In genomic region chr1:168879906-168880734, GRCh38 we compare ENCODE assay signal across 12 cellular contexts.
DNase-seq lines count a peak whose midpoint lies in the region; ATAC-seq and TF ChIP-seq lines count a peak whose summit lies in the region.
"Had no signal": no experiment of that assay in that cellular context is flagged by ENCODE, and none has a peak within 500 bp of the region (broad histone marks: within the 10 kb centered on the region; RNA-seq: fewer than 3 reads in every experiment).

No MANE protein-coding gene starts in this region.

- peaks cover 2% of the 10 kb centered on the region for H3K9me3 Mint-ChIP-seq in activated naive CD8-positive, alpha-beta T cell treated with anti-CD3 and anti-CD28 coated beads for 36 hours
- H3K9me3 Mint-ChIP-seq: activated CD8-positive, alpha-beta T cell treated with anti-CD3 and anti-CD28 coated beads for 36 hours had no signal

- peak overlapping the region in 1 of 4 donors; percentile 20 for H3K4me3 ChIP-seq in gastrocnemius medialis

- H3K27me3 Mint-ChIP-seq in activated naive CD8-positive, alpha-beta T cell treated with anti-CD3 and anti-CD28 coated beads for 36 hours: no peaks in the 10 kb centered on the region
- H3K27me3 Mint-ChIP-seq: activated CD8-positive, alpha-beta T cell treated with anti-CD3 and anti-CD28 coated beads for 36 hours; brain had no signal

- peaks cover 10 to 15% of the 10 kb centered on the region in 2 donors for H3K4me1 ChIP-seq in gastrocnemius medialis

- TF ChIP-seq POLR2A in gastrocnemius medialis (IDR thresholded peaks at IDR 0.05): no peak

- no peaks in the 10 kb centered on the region for H3K27me3 ChIP-seq in gastrocnemius medialis

- intact Hi-C loops in left ventricle myocardium superior (cut with micrococcal nuclease): no loop called here
- intact Hi-C loops in gastrocnemius medialis (cut with DNase I; ENCODE audit: low total_unique reads): loop anchor here (10.0 kb wide), 1 partner anchor 155 kb away; the partner anchor contains the start of gene DPT

- H3K4me1 Mint-ChIP-seq in activated naive CD8-positive, alpha-beta T cell treated with anti-CD3 and anti-CD28 coated beads for 36 hours: no peaks in the 10 kb centered on the region

- no peaks in the 10 kb centered on the region for H3K9me3 ChIP-seq in gastrocnemius medialis

- DNase-seq in M059J (ENCODE audit: low read depth) (peak; percentile 44), left ventricle myocardium superior (peak; percentile 37), gastrocnemius medialis (peak; percentile 25 to 38), NCI-H526 (lab: John Stamatoyannopoulos, UW) (no peak), substantia nigra (lab: John Stamatoyannopoulos, UW) (no peak)
- DNase-seq in activated naive CD8-positive, alpha-beta T cell treated with anti-CD3 and anti-CD28 coated beads for 36 hours: no peak
- DNase-seq: activated CD8-positive, alpha-beta T cell treated with anti-CD3 and anti-CD28 coated beads for 36 hours; DMS79 treated with DMSO at 0.1 percent for 48 hours; stimulated activated CD4-positive, alpha-beta T cell treated with anti-CD3 and anti-CD28 coated beads, Interleukin-12 subunit alpha, Interleukin-12 subunit beta, amount 100 ng/mL, for 4 hours had no signal

- no peak overlapping the region for H3K27ac Mint-ChIP-seq in activated naive CD8-positive, alpha-beta T cell treated with anti-CD3 and anti-CD28 coated beads for 36 hours
- H3K27ac Mint-ChIP-seq: activated CD8-positive, alpha-beta T cell treated with anti-CD3 and anti-CD28 coated beads for 36 hours had no signal

- no peak overlapping the region for H3K4me3 Mint-ChIP-seq in activated naive CD8-positive, alpha-beta T cell treated with anti-CD3 and anti-CD28 coated beads for 36 hours
- H3K4me3 Mint-ChIP-seq: activated CD8-positive, alpha-beta T cell treated with anti-CD3 and anti-CD28 coated beads for 36 hours; brain had no signal

- no peaks in the 10 kb centered on the region for H3K36me3 ChIP-seq in gastrocnemius medialis

- H3K36me3 Mint-ChIP-seq in activated naive CD8-positive, alpha-beta T cell treated with anti-CD3 and anti-CD28 coated beads for 36 hours: no peaks in the 10 kb centered on the region
- H3K36me3 Mint-ChIP-seq: brain had no signal

- in situ Hi-C loops in gastrocnemius medialis (cut with MboI; ENCODE audit: low sequenced_read_pairs in 4 of 4): no loop called here

- ATAC-seq in SK-N-SH treated with all-trans-retinoic acid at 6 μM for 48 hours (peak; percentile 32; the same call in 2 of the 3 replicates), left ventricle myocardium superior (peak; percentile 91), gastrocnemius medialis (peak; percentile 80 to 83), GM21390 (IDR thresholded peaks at IDR 0.05; ENCODE audit: unreplicated experiment) (no peak)
- ATAC-seq: activated CD8-positive, alpha-beta T cell treated with anti-CD3 and anti-CD28 coated beads for 36 hours had no signal

- H3K27ac ChIP-seq in gastrocnemius medialis: peak overlapping the region; percentile 22 to 46 (median 44)
- H3K27ac ChIP-seq in substantia nigra (ENCODE audit: low read depth, low read length, poor library complexity, severe bottlenecking): no peak overlapping the region

- no peak for TF ChIP-seq CTCF in gastrocnemius medialis (IDR thresholded peaks at IDR 0.05 in 4 of 5, conservative IDR thresholded peaks at IDR 0.05 in 1 of 5)

TF ChIP-seq in SK-N-SH treated with all-trans-retinoic acid at 6 μM for 48 hours, 23 proteins besides CTCF, POLR2A, EP300 and RAD21:
- TF ChIP-seq ARNTL (CRISPR knock-in tag; IDR thresholded peaks at IDR 0.05; ENCODE audit: borderline replicate concordance, low read depth) (no peak), CSRNP3 (CRISPR knock-in tag; IDR thresholded peaks at IDR 0.05) (no peak), PATZ1 (CRISPR knock-in tag; IDR thresholded peaks at IDR 0.05; ENCODE audit: borderline replicate concordance) (no peak), OSR1 (CRISPR knock-in tag; IDR thresholded peaks at IDR 0.05) (no peak), ZNF70 (CRISPR knock-in tag; IDR thresholded peaks at IDR 0.05) (no peak), BACH2 (CRISPR knock-in tag; IDR thresholded peaks at IDR 0.05; ENCODE audit: borderline replicate concordance) (no peak), TOX (CRISPR knock-in tag; IDR thresholded peaks at IDR 0.05; ENCODE audit: borderline replicate concordance) (no peak), TCF4 (CRISPR knock-in tag; IDR thresholded peaks at IDR 0.05; ENCODE audit: borderline replicate concordance) (no peak), PPARA (CRISPR knock-in tag; IDR thresholded peaks at IDR 0.05; ENCODE audit: borderline replicate concordance) (no peak), TSHZ2 (CRISPR knock-in tag; IDR thresholded peaks at IDR 0.05) (no peak), CREB5 (CRISPR knock-in tag; IDR thresholded peaks at IDR 0.05; ENCODE audit: low read depth) (no peak), ZNF8 (CRISPR knock-in tag; IDR thresholded peaks at IDR 0.05) (no peak), ESRRG (CRISPR knock-in tag; IDR thresholded peaks at IDR 0.05) (no peak), ZNF565 (CRISPR knock-in tag; conservative IDR thresholded peaks at IDR 0.05; ENCODE audit: low read depth) (no peak), GLIS3 (CRISPR knock-in tag; IDR thresholded peaks at IDR 0.05) (no peak)

Comparison
In these comparisons a context has a peak if more than half of its experiments do, and no peak if none do; other contexts are left out.
1. DNase-seq: peak in M059J (single experiment), left ventricle myocardium superior (single experiment) and gastrocnemius medialis (2 of 2); none in NCI-H526 (0 of 2), activated naive CD8-positive, alpha-beta T cell treated with anti-CD3 and anti-CD28 coated beads for 36 hours (single experiment) and substantia nigra (0 of 49).